ENCODE assay signal across 14 cellular contexts in the genomic region with DNA sequence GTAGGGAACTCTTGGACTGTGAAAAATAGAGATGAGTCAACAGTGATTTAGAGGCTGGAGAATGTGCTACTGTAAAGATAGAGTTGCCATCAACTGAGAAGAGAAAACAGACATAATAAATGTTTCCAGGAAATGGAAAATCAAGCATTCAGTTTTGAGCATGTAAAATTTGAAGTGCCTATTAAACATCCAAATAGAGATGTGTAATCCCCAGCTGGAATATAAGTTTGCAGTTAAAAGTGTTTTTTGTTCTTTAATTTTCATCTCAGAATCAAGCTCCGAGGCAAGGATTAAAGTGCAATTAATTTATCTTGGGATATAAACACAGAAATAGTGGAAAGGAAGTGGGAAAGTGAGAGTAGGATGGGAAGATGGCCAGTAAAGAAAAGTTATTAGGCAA.
DNase-seq lines count a peak whose midpoint lies in the region; TF ChIP-seq lines count a peak whose summit lies in the region.
"Had no signal": no experiment of that assay in that cellular context is flagged by ENCODE, and none has a peak within 500 bp of the region (broad histone marks: within the 10 kb centered on the region; RNA-seq: fewer than 3 reads in every experiment).

No MANE protein-coding gene starts in this region.

- H3K4me3 ChIP-seq in A673 (ENCODE audit: low read depth, low read length, poor library complexity, severe bottlenecking) (no peak overlapping the region), smooth muscle cell (no peak overlapping the region)
- H3K4me3 ChIP-seq: BLaER1 treated with 17β-estradiol and CSF1 and Interleukin-3, amounts not matched to agents 10 nM and 100 nM; GM23248; HAP-1 had no signal

- no peak overlapping the region for H3K9ac ChIP-seq in smooth muscle cell (ENCODE audit: low read depth)
- H3K9ac ChIP-seq: BLaER1 treated with 17β-estradiol and CSF1 and Interleukin-3, amounts not matched to agents 10 nM and 100 nM; GM23248 had no signal

- peaks cover 23% of the 10 kb centered on the region for H3K9me3 ChIP-seq in A673 (ENCODE audit: low read depth, low read length, poor library complexity, severe bottlenecking)
- H3K9me3 ChIP-seq in smooth muscle cell (replicated peaks; ENCODE audit: low read depth): no peaks in the 10 kb centered on the region
- H3K9me3 ChIP-seq: BLaER1 treated with 17β-estradiol and CSF1 and Interleukin-3, amounts not matched to agents 10 nM and 100 nM; HAP-1 had no signal

- WGBS in smooth muscle cell (ENCODE audit: low lambda C conversion rate): 72% methylated on average over 1 of the region's 1 CpG

- H3K36me3 ChIP-seq in A673 (ENCODE audit: insufficient read depth, low read length, poor library complexity, severe bottlenecking): no peaks in the 10 kb centered on the region
- no peaks in the 10 kb centered on the region for H3K36me3 ChIP-seq in smooth muscle cell (ENCODE audit: low read depth)
- H3K36me3 ChIP-seq: BLaER1 treated with 17β-estradiol and CSF1 and Interleukin-3, amounts not matched to agents 10 nM and 100 nM; HAP-1 had no signal

- CTCF ChIA-PET in A673 (lab: Charles Lee): no interaction called here

- DNase-seq in A673 (ENCODE audit: low spot score): peak; percentile 91
- DNase-seq in NCI-H226: peak; percentile 24
- peak; percentile 6 for DNase-seq in glomerular visceral epithelial cell (ENCODE audit: extremely low spot score)
- no peak for DNase-seq in smooth muscle cell (lab: John Stamatoyannopoulos, UW; ENCODE audit: unreplicated experiment)
- no peak for DNase-seq in NCI-H774 (lab: John Stamatoyannopoulos, UW)
- no peak for DNase-seq in activated effector memory CD4-positive, alpha-beta T cell treated with anti-CD3 and anti-CD28 coated beads, Interleukin-2, amount 50 U/mL, for 16 hours
- DNase-seq in T1000 (lab: John Stamatoyannopoulos, UW): no peak
- DNase-seq: 8988T; Calu3; CD8-positive, alpha-beta T cell; DND-41; GM23248 had no signal

- TF ChIP-seq CTCF in A673 (conservative IDR thresholded peaks at IDR 0.05; ENCODE audit: low read depth, low read length) (no peak), smooth muscle cell (IDR thresholded peaks at IDR 0.05; ENCODE audit: borderline replicate concordance, insufficient read depth, poor library complexity, severe bottlenecking) (no peak)

- POLR2A ChIA-PET in A673 (lab: Charles Lee; ENCODE audit: low non-redundant PET): interaction anchor here (0.6 kb wide), 1 partner anchor 888 kb away, joined by 3 read pairs; no protein-coding TSS in a partner anchor

- H4K20me1 ChIP-seq in smooth muscle cell (ENCODE audit: low read depth): no peaks in the 10 kb centered on the region
- H4K20me1 ChIP-seq: BLaER1 treated with 17β-estradiol and CSF1 and Interleukin-3, amounts not matched to agents 10 nM and 100 nM had no signal

- no TSS peak for BruUV-seq in A673 (replicated peaks; lab: Mats Ljungman, UMichigan)

- H3K27me3 ChIP-seq in A673 (replicated peaks; ENCODE audit: insufficient read depth, low read depth, low read length, poor library complexity) (no peaks in the 10 kb centered on the region), smooth muscle cell (ENCODE audit: low read depth) (no peaks in the 10 kb centered on the region)
- H3K27me3 ChIP-seq: BLaER1 treated with 17β-estradiol and CSF1 and Interleukin-3, amounts not matched to agents 10 nM and 100 nM had no signal

- no peaks in the 10 kb centered on the region for H3F3A ChIP-seq in smooth muscle cell (ENCODE audit: low read depth)

- no peaks in the 10 kb centered on the region for H3K79me2 ChIP-seq in smooth muscle cell (ENCODE audit: low read depth)

- H3K4me1 ChIP-seq in A673 (ENCODE audit: insufficient read depth, low read length, poor library complexity, severe bottlenecking) (peaks cover 18% of the 10 kb centered on the region), smooth muscle cell (ENCODE audit: low read depth) (no peaks in the 10 kb centered on the region)
- H3K4me1 ChIP-seq: BLaER1 treated with 17β-estradiol and CSF1 and Interleukin-3, amounts not matched to agents 10 nM and 100 nM; HAP-1 had no signal

- H3K27ac ChIP-seq in A673 (ENCODE audit: low read depth, low read length, poor library complexity, severe bottlenecking): peak overlapping the region; percentile 33
- H3K27ac ChIP-seq in smooth muscle cell (ENCODE audit: low read depth): no peak overlapping the region
- H3K27ac ChIP-seq: BLaER1 treated with 17β-estradiol and CSF1 and Interleukin-3, amounts not matched to agents 10 nM and 100 nM; GM23248 had no signal

- intact Hi-C loops in A673 (cut with micrococcal nuclease; ENCODE audit: unreplicated experiment): loop anchor here (5.0 kb wide), 1 partner anchor 257 kb away; no protein-coding TSS in a partner anchor

- H2AFZ ChIP-seq in smooth muscle cell (ENCODE audit: low read depth): peak overlapping the region; percentile 27
- H2AFZ ChIP-seq: GM23248 had no signal

- peak overlapping the region; percentile 32 for H3K4me2 ChIP-seq in smooth muscle cell
- H3K4me2 ChIP-seq: BLaER1 treated with 17β-estradiol and CSF1 and Interleukin-3, amounts not matched to agents 10 nM and 100 nM had no signal

Comparison
In these comparisons a context has a peak if more than half of its experiments do, and no peak if none do; other contexts are left out.
1. DNase-seq: peak in A673 (single experiment), NCI-H226 (single experiment) and glomerular visceral epithelial cell (single experiment); none in smooth muscle cell (single experiment), NCI-H774 (single experiment), activated effector memory CD4-positive, alpha-beta T cell treated with anti-CD3 and anti-CD28 coated beads, Interleukin-2, amount 50 U/mL, for 16 hours (single experiment) and T1000 (single experiment).